41 cellular contexts compared by ENCODE assay signal in genomic region chr7:127270093-127270492, GRCh38. TPM values are rescaled to one million over a fixed set of nuclear protein-coding genes. Genes with fewer than 3 reads are reported as not detected.
"Had no signal": no experiment of that assay in that cellular context is flagged by ENCODE, and none has a peak within 500 bp of the region (broad histone marks: within the 10 kb centered on the region; RNA-seq: fewer than 3 reads in every experiment).

No MANE protein-coding gene starts in this region.

- H3K4me1 ChIP-seq: ascending aorta had no signal

- H3K27ac ChIP-seq: ascending aorta, cardiac muscle cell, WERI-Rb-1 had no signal

- H3K36me3 ChIP-seq: ascending aorta, cardiac muscle cell, WERI-Rb-1 had no signal

- H3K4me3 Mint-ChIP-seq: activated CD4-positive, alpha-beta memory T cell treated with anti-CD3 and anti-CD28 coated beads, Interleukin-2, amount 10 ng/mL, durations not matched to agents 7 days and 5 days; activated CD4-positive, alpha-beta T cell treated with anti-CD3 and anti-CD28 coated beads for 36 hours; activated CD4-positive, alpha-beta T cell treated with anti-CD3 and anti-CD28 coated beads, Interleukin-2, amount 10 ng/mL, durations not matched to agents 7 days and 5 days; activated CD8-positive, alpha-beta memory T cell treated with anti-CD3 and anti-CD28 coated beads, Interleukin-2, amount 10 ng/mL, durations not matched to agents 7 days and 5 days; activated CD8-positive, alpha-beta T cell treated with anti-CD3 and anti-CD28 coated beads, Interleukin-2, amount 10 ng/mL, durations not matched to agents 7 days and 5 days; activated naive CD4-positive, alpha-beta T cell treated with anti-CD3 and anti-CD28 coated beads, Interleukin-2, amount 10 ng/mL, durations not matched to agents 7 days and 5 days; activated naive CD4-positive, alpha-beta T cell treated with anti-CD3 and anti-CD28 coated beads, Interleukin-2, amount 50 U/mL, for 24 hours; activated naive CD8-positive, alpha-beta T cell; activated naive CD8-positive, alpha-beta T cell treated with anti-CD3 and anti-CD28 coated beads, Interleukin-2, amount 10 ng/mL, durations not matched to agents 7 days and 5 days; activated naive CD8-positive, alpha-beta T cell treated with anti-CD3 and anti-CD28 coated beads, Interleukin-2, amount 50 U/mL, for 24 hours; activated T-cell treated with anti-CD3 and anti-CD28 coated beads, Interleukin-2, amount 50 U/mL, for 24 hours; brain; central memory CD8-positive, alpha-beta T cell; T-helper 1 cell treated with Interleukin-12 subunit alpha and Interleukin-12 subunit beta and Interleukin-4 antibody, amounts not matched to agents 30 μg/mL and 1 μg/mL, for 36 hours; T-helper 2 cell treated with Interferon-gamma antibody and Interleukin-4, amounts not matched to agents 5 μg/mL and 100 μg/mL, for 36 hours; WTC11 had no signal

- FAIRE-seq: bronchial epithelial cell, TTC549 had no signal

- H3K4me3 ChIP-seq: ascending aorta, cardiac muscle cell had no signal

- H3K36me3 Mint-ChIP-seq: activated CD8-positive, alpha-beta memory T cell treated with anti-CD3 and anti-CD28 coated beads, Interleukin-2, amount 10 ng/mL, durations not matched to agents 7 days and 5 days; activated naive CD4-positive, alpha-beta T cell treated with anti-CD3 and anti-CD28 coated beads, Interleukin-2, amount 10 ng/mL, durations not matched to agents 7 days and 5 days; activated naive CD8-positive, alpha-beta T cell treated with anti-CD3 and anti-CD28 coated beads, Interleukin-2, amount 10 ng/mL, durations not matched to agents 7 days and 5 days; brain; WTC11 had no signal

- H3K9me3 Mint-ChIP-seq: activated CD4-positive, alpha-beta memory T cell treated with anti-CD3 and anti-CD28 coated beads, Interleukin-2, amount 10 ng/mL, durations not matched to agents 7 days and 5 days; activated CD4-positive, alpha-beta T cell treated with anti-CD3 and anti-CD28 coated beads, Interleukin-2, amount 10 ng/mL, durations not matched to agents 7 days and 5 days; activated naive CD4-positive, alpha-beta T cell treated with anti-CD3 and anti-CD28 coated beads, Interleukin-2, amount 10 ng/mL, durations not matched to agents 7 days and 5 days; activated naive CD4-positive, alpha-beta T cell treated with anti-CD3 and anti-CD28 coated beads, Interleukin-2, amount 50 U/mL, for 24 hours; activated naive CD8-positive, alpha-beta T cell treated with anti-CD3 and anti-CD28 coated beads, Interleukin-2, amount 50 U/mL, for 24 hours; activated T-cell treated with anti-CD3 and anti-CD28 coated beads, Interleukin-2, amount 50 U/mL, for 24 hours; activated T-helper 2 cell treated with anti-CD3 and anti-CD28 coated beads, Interferon-gamma antibody, Interleukin-2, Interleukin-4, amounts not matched to agents 10 μg/mL and 5 μg/mL and 100 μg/mL, durations not matched to agents 14 hours and 24 hours and 36 hours; central memory CD8-positive, alpha-beta T cell; T-helper 1 cell treated with Interleukin-12 subunit alpha and Interleukin-12 subunit beta and Interleukin-4 antibody, amounts not matched to agents 30 μg/mL and 1 μg/mL, for 36 hours; T-helper 2 cell treated with Interferon-gamma antibody and Interleukin-4, amounts not matched to agents 5 μg/mL and 100 μg/mL, for 36 hours; WTC11 had no signal

- H3K27me3 ChIP-seq: ascending aorta had no signal

- ATAC-seq: activated CD4-positive, alpha-beta T cell treated with anti-CD3 and anti-CD28 coated beads for 36 hours; activated CD4-positive, CD25-positive, alpha-beta regulatory T cell treated with anti-CD3 and anti-CD28 coated beads, Interleukin-2, amount 50 U/mL, for 24 hours; activated CD8-positive, alpha-beta memory T cell treated with anti-CD3 and anti-CD28 coated beads, Interleukin-2, amount 10 ng/mL, durations not matched to agents 7 days and 5 days; activated CD8-positive, alpha-beta T cell treated with anti-CD3 and anti-CD28 coated beads, Interleukin-2, amount 10 ng/mL, durations not matched to agents 7 days and 5 days; activated naive CD8-positive, alpha-beta T cell treated with anti-CD3 and anti-CD28 coated beads, Interleukin-2, amount 50 U/mL, for 24 hours; WTC11 had no signal

- H3K9me3 ChIP-seq: ascending aorta had no signal

- DNase-seq: activated CD4-positive, alpha-beta memory T cell treated with anti-CD3 and anti-CD28 coated beads, Interleukin-2, amount 10 ng/mL, durations not matched to agents 7 days and 5 days; activated CD4-positive, alpha-beta T cell treated with anti-CD3 and anti-CD28 coated beads for 1 hour; activated CD4-positive, alpha-beta T cell treated with anti-CD3 and anti-CD28 coated beads for 36 hours; activated CD4-positive, alpha-beta T cell treated with anti-CD3 and anti-CD28 coated beads for 48 hours; activated CD4-positive, alpha-beta T cell treated with anti-CD3 and anti-CD28 coated beads, Interleukin-2, amount 10 ng/mL, durations not matched to agents 7 days and 5 days; activated CD4-positive, alpha-beta T cell treated with anti-CD3 and anti-CD28 coated beads, Interleukin-2, amount 50 U/mL, for 48 hours; activated CD4-positive, CD25-positive, alpha-beta regulatory T cell; activated CD8-positive, alpha-beta memory T cell treated with anti-CD3 and anti-CD28 coated beads for 24 hours; activated CD8-positive, alpha-beta memory T cell treated with anti-CD3 and anti-CD28 coated beads, Interleukin-2, amount 10 ng/mL, durations not matched to agents 7 days and 5 days; activated CD8-positive, alpha-beta memory T cell treated with anti-CD3 and anti-CD28 coated beads, Interleukin-2, amount 50 U/mL, for 48 hours; activated CD8-positive, alpha-beta T cell treated with anti-CD3 and anti-CD28 coated beads, Interleukin-2, amount 10 ng/mL, durations not matched to agents 7 days and 5 days; activated effector memory CD4-positive, alpha-beta T cell treated with Interleukin-2 at 50 U/mL for 16 hours; activated gamma-delta T cell; activated naive CD4-positive, alpha-beta T cell treated with anti-CD3 and anti-CD28 coated beads, Interleukin-2, amount 10 ng/mL, durations not matched to agents 7 days and 5 days; activated naive CD4-positive, alpha-beta T cell treated with Interleukin-2 at 50 U/mL for 16 hours; activated naive CD8-positive, alpha-beta T cell treated with anti-CD3 and anti-CD28 coated beads, Interleukin-2, amount 10 ng/mL, durations not matched to agents 7 days and 5 days; activated naive CD8-positive, alpha-beta T cell treated with anti-CD3 and anti-CD28 coated beads, Interleukin-2, amount 50 U/mL, for 24 hours; activated T-cell treated with anti-CD3 and anti-CD28 coated beads, Interleukin-2, amount 50 U/mL, for 24 hours; activated T-cell treated with anti-CD3 and anti-CD28 coated beads, Interleukin-2, amount 50 U/mL, for 48 hours; amygdala; anterior cingulate cortex; caudate nucleus; cerebellar nuclear complex; T-helper 1 cell; T-helper 2 cell; T-helper 9 cell; WERI-Rb-1 had no signal

- H3K4me1 Mint-ChIP-seq: activated CD4-positive, alpha-beta memory T cell treated with anti-CD3 and anti-CD28 coated beads, Interleukin-2, amount 10 ng/mL, durations not matched to agents 7 days and 5 days; activated CD4-positive, alpha-beta T cell treated with anti-CD3 and anti-CD28 coated beads for 36 hours; activated CD4-positive, alpha-beta T cell treated with anti-CD3 and anti-CD28 coated beads, Interleukin-2, amount 10 ng/mL, durations not matched to agents 7 days and 5 days; activated CD8-positive, alpha-beta memory T cell treated with anti-CD3 and anti-CD28 coated beads, Interleukin-2, amount 10 ng/mL, durations not matched to agents 7 days and 5 days; activated naive CD4-positive, alpha-beta T cell treated with anti-CD3 and anti-CD28 coated beads, Interleukin-2, amount 10 ng/mL, durations not matched to agents 7 days and 5 days; activated naive CD4-positive, alpha-beta T cell treated with anti-CD3 and anti-CD28 coated beads, Interleukin-2, amount 50 U/mL, for 24 hours; activated naive CD8-positive, alpha-beta T cell treated with anti-CD3 and anti-CD28 coated beads, Interleukin-2, amount 10 ng/mL, durations not matched to agents 7 days and 5 days; activated naive CD8-positive, alpha-beta T cell treated with anti-CD3 and anti-CD28 coated beads, Interleukin-2, amount 50 U/mL, for 24 hours; brain; central memory CD8-positive, alpha-beta T cell; WTC11 had no signal

- H3K27ac Mint-ChIP-seq: activated CD4-positive, alpha-beta memory T cell treated with anti-CD3 and anti-CD28 coated beads, Interleukin-2, amount 10 ng/mL, durations not matched to agents 7 days and 5 days; activated CD4-positive, alpha-beta T cell treated with anti-CD3 and anti-CD28 coated beads for 36 hours; activated CD4-positive, alpha-beta T cell treated with anti-CD3 and anti-CD28 coated beads, Interleukin-2, amount 10 ng/mL, durations not matched to agents 7 days and 5 days; activated CD8-positive, alpha-beta memory T cell treated with anti-CD3 and anti-CD28 coated beads, Interleukin-2, amount 10 ng/mL, durations not matched to agents 7 days and 5 days; activated CD8-positive, alpha-beta T cell treated with anti-CD3 and anti-CD28 coated beads, Interleukin-2, amount 10 ng/mL, durations not matched to agents 7 days and 5 days; activated naive CD4-positive, alpha-beta T cell treated with anti-CD3 and anti-CD28 coated beads, Interleukin-2, amount 10 ng/mL, durations not matched to agents 7 days and 5 days; activated naive CD4-positive, alpha-beta T cell treated with anti-CD3 and anti-CD28 coated beads, Interleukin-2, amount 50 U/mL, for 24 hours; activated naive CD8-positive, alpha-beta T cell; activated naive CD8-positive, alpha-beta T cell treated with anti-CD3 and anti-CD28 coated beads, Interleukin-2, amount 10 ng/mL, durations not matched to agents 7 days and 5 days; activated naive CD8-positive, alpha-beta T cell treated with anti-CD3 and anti-CD28 coated beads, Interleukin-2, amount 50 U/mL, for 24 hours; activated T-cell treated with anti-CD3 and anti-CD28 coated beads, Interleukin-2, amount 50 U/mL, for 24 hours; activated T-helper 2 cell treated with anti-CD3 and anti-CD28 coated beads, Interferon-gamma antibody, Interleukin-2, Interleukin-4, amounts not matched to agents 10 μg/mL and 5 μg/mL and 100 μg/mL, durations not matched to agents 14 hours and 24 hours and 36 hours; brain; T-helper 1 cell treated with Interleukin-12 subunit alpha and Interleukin-12 subunit beta and Interleukin-4 antibody, amounts not matched to agents 30 μg/mL and 1 μg/mL, for 36 hours; T-helper 2 cell treated with Interferon-gamma antibody and Interleukin-4, amounts not matched to agents 5 μg/mL and 100 μg/mL, for 36 hours; WTC11 had no signal

RNA-seq across cellular contexts. Expression of gene GRM8, which starts 17.4 kb away (rescaled TPM):
- total RNA-seq: activated CD4-positive, alpha-beta memory T cell treated with anti-CD3 and anti-CD28 coated beads, Interleukin-2, amount 10 ng/mL, durations not matched to agents 7 days and 5 days; activated CD4-positive, alpha-beta T cell treated with anti-CD3 and anti-CD28 coated beads for 36 hours; activated CD4-positive, alpha-beta T cell treated with anti-CD3 and anti-CD28 coated beads, Interleukin-2, amount 10 ng/mL, durations not matched to agents 7 days and 5 days; activated CD8-positive, alpha-beta memory T cell treated with anti-CD3 and anti-CD28 coated beads, Interleukin-2, amount 10 ng/mL, durations not matched to agents 7 days and 5 days; activated CD8-positive, alpha-beta T cell treated with anti-CD3 and anti-CD28 coated beads, Interleukin-2, amount 10 ng/mL, durations not matched to agents 7 days and 5 days; activated naive CD8-positive, alpha-beta T cell treated with anti-CD3 and anti-CD28 coated beads, Interleukin-2, amount 10 ng/mL, durations not matched to agents 7 days and 5 days; activated T-helper 2 cell treated with anti-CD3 and anti-CD28 coated beads, Interferon-gamma antibody, Interleukin-2, Interleukin-4, amounts not matched to agents 10 μg/mL and 5 μg/mL and 100 μg/mL, durations not matched to agents 14 hours and 24 hours and 36 hours; ascending aorta; bronchial epithelial cell; chondrocyte had no signal
